Comparison of ENCODE assay signal across 1 cellular context in the genomic region with DNA sequence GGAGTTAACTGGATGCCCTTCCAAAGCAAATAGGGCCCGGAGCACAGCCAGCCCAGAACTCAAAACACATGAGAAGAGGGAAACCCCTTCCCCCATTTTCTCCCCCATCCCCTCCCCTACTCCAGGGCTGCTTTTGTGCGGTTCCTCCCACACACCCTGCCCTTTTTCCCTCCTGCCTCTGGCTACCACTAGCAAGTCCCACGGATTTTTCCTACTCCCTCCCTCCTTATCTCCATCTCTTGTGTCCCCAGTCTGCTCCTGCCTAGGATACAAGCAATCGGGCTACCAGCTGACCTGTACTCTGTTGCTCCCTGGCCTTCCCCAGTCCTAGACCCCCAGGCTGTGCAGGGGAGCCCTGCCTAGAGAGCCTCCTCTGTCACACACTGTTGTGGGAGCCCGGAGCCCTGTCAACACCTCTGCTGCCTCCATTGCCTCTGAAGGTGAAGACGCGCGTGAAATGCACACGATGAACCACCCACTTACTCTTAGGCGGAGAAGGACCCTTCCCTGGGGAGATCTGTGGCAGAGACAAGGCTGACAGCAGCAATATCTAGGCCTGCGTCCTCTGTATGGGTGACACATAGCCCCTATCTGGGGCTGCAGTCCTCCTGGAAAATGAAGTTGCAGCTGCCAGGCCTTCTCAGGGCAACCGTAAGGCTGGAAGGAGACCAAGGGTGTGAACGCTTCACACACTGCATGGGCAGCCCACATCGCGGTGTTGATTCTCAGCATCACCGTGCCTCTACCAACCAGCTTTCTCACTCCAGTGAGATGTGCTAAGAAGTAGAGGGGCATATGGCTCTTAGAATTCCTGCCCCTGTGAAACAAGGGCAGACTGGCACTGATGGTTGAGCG.
TF ChIP-seq lines count a peak whose summit lies in the region.

No MANE protein-coding gene starts in this region.

TF ChIP-seq in H1, 55 proteins besides CTCF, POLR2A, EP300 and RAD21:
- TF ChIP-seq SP1 (IDR thresholded peaks at IDR 0.05; ENCODE audit: low read depth, low read length): no peak
- TF ChIP-seq HDAC6 (IDR thresholded peaks at IDR 0.05; ENCODE audit: low read depth, low read length): no peak
- TF ChIP-seq MAFK (IDR thresholded peaks at IDR 0.05; ENCODE audit: low read depth, low read length): no peak
- no peak for TF ChIP-seq CHD1 (IDR thresholded peaks at IDR 0.05; ENCODE audit: low read depth, low read length)
- no peak for TF ChIP-seq SP2 (IDR thresholded peaks at IDR 0.05; ENCODE audit: low read length)
- no peak for TF ChIP-seq CHD2 (IDR thresholded peaks at IDR 0.05; ENCODE audit: low read length)
